Comparison of ENCODE assay signal across 16 cellular contexts in the genomic region with DNA sequence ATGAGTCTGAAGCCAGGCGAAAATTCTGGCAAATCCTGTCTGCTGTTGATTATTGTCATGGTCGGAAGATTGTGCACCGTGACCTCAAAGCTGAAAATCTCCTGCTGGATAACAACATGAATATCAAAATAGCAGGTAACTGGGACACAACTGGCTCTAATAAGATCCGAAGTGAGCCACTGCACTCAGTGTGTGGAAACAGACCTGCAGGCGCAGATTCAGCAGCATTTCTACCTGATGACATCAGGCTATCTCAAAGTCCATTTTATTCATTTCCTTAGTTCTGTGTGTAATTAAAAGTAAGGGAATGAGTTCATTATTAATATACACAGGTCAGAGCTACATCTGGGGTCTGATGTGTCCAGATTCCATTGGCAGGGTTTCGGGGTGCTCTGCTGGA.
DNase-seq lines count a peak whose midpoint lies in the region; ATAC-seq and TF ChIP-seq lines count a peak whose summit lies in the region.
"Had no signal": no experiment of that assay in that cellular context is flagged by ENCODE, and none has a peak within 500 bp of the region (broad histone marks: within the 10 kb centered on the region; RNA-seq: fewer than 3 reads in every experiment).

No MANE protein-coding gene starts in this region.

- peaks cover 34% of the 10 kb centered on the region for H3K79me2 ChIP-seq in GM23248 (ENCODE audit: insufficient read depth)

- no peak overlapping the region for H3K4me3 Mint-ChIP-seq in progenitor cell of endocrine pancreas (ENCODE audit: low read depth)
- H3K4me3 Mint-ChIP-seq: CD8-positive, alpha-beta memory T cell had no signal

- DNase-seq in GM23248 (peak; percentile 51), epithelial cell of proximal tubule (ENCODE audit: low read depth) (peak; percentile 64), right lobe of liver (peak in 1 of 3 donors; percentile 35), progenitor cell of endocrine pancreas (ENCODE audit: low spot score, unreplicated experiment) (no peak), GOT3 (lab: John Stamatoyannopoulos, UW) (no peak), dermis blood vessel endothelial cell (no peak)
- no peak for DNase-seq in activated naive CD4-positive, alpha-beta T cell treated with anti-CD3 and anti-CD28 coated beads, Interleukin-2, amount 50 U/mL, for 72 hours (ENCODE audit: low spot score in 2 of 2)
- DNase-seq in stimulated activated naive CD4-positive, alpha-beta T cell treated with Interleukin-2 at 50 U/mL for 16 hours (lab: John Stamatoyannopoulos, UW): no peak
- DNase-seq: CD8-positive, alpha-beta memory T cell; NCI-H1105; NCI-H2081 treated with DMSO at 0.1 percent for 48 hours; NCI-H446 treated with DMSO at 0.1 percent for 48 hours had no signal

- intact Hi-C loops in right lobe of liver (cut with DNase I): no loop called here

- WGBS in GM23248 (ENCODE audit: low coverage in 1 of 2, low lambda C conversion rate in 2 of 2, missing lambda C conversion rate in 2 of 2), 2 experiments: 56 to 58% methylated on average over 6 of the region's 6 CpGs
- WGBS in right lobe of liver (ENCODE audit: insufficient coverage, low coverage, low lambda C conversion rate, missing lambda C conversion rate): 40% methylated on average over 6 of the region's 6 CpGs

- peaks cover 24% of the 10 kb centered on the region for H3K4me1 ChIP-seq in GM23248 (ENCODE audit: insufficient read depth)
- no peaks in the 10 kb centered on the region for H3K4me1 ChIP-seq in right lobe of liver
- H3K4me1 ChIP-seq: A549; BLaER1 treated with 17β-estradiol and CSF1 and Interleukin-3, amounts not matched to agents 10 nM and 100 nM; SJSA1 had no signal

- H3K9ac ChIP-seq in GM23248: no peak overlapping the region
- H3K9ac ChIP-seq: BLaER1 treated with 17β-estradiol and CSF1 and Interleukin-3, amounts not matched to agents 10 nM and 100 nM had no signal

- H3K36me3 Mint-ChIP-seq in progenitor cell of endocrine pancreas (ENCODE audit: insufficient read depth): peaks cover 27% of the 10 kb centered on the region
- H3K36me3 Mint-ChIP-seq in activated naive CD4-positive, alpha-beta T cell treated with anti-CD3 and anti-CD28 coated beads, Interleukin-2, amount 50 U/mL, for 72 hours: no peaks in the 10 kb centered on the region

- no peaks in the 10 kb centered on the region for H3K9me3 Mint-ChIP-seq in progenitor cell of endocrine pancreas (ENCODE audit: low read depth)
- no peaks in the 10 kb centered on the region for H3K9me3 Mint-ChIP-seq in activated naive CD4-positive, alpha-beta T cell treated with anti-CD3 and anti-CD28 coated beads, Interleukin-2, amount 50 U/mL, for 72 hours
- H3K9me3 Mint-ChIP-seq: CD8-positive, alpha-beta memory T cell had no signal

- H3K4me3 ChIP-seq in GM23248: no peak overlapping the region
- no peak overlapping the region for H3K4me3 ChIP-seq in epithelial cell of proximal tubule (ENCODE audit: low read depth, low read length)
- H3K4me3 ChIP-seq in right lobe of liver: no peak overlapping the region
- H3K4me3 ChIP-seq: A549; BLaER1 treated with 17β-estradiol and CSF1 and Interleukin-3, amounts not matched to agents 10 nM and 100 nM; SJSA1 had no signal

- no peak for TF ChIP-seq POLR2A in right lobe of liver (IDR thresholded peaks at IDR 0.05)

- H3F3A ChIP-seq in GM23248 (ENCODE audit: insufficient read depth): peaks cover 18% of the 10 kb centered on the region

- H3K27me3 ChIP-seq in GM23248 (replicated peaks; ENCODE audit: insufficient read depth) (no peaks in the 10 kb centered on the region), right lobe of liver (no peaks in the 10 kb centered on the region)
- H3K27me3 ChIP-seq: BLaER1 treated with 17β-estradiol and CSF1 and Interleukin-3, amounts not matched to agents 10 nM and 100 nM; SJSA1 had no signal

- H3K27ac Mint-ChIP-seq in progenitor cell of endocrine pancreas: peak overlapping the region; percentile 70
- peak overlapping the region in 1 of 2 donors; percentile 30 for H3K27ac Mint-ChIP-seq in activated naive CD4-positive, alpha-beta T cell treated with anti-CD3 and anti-CD28 coated beads, Interleukin-2, amount 50 U/mL, for 72 hours
- H3K27ac Mint-ChIP-seq: CD8-positive, alpha-beta memory T cell had no signal

- TF ChIP-seq CTCF in epithelial cell of proximal tubule (conservative IDR thresholded peaks at IDR 0.05; ENCODE audit: low read depth, low read length) (no peak), right lobe of liver (IDR thresholded peaks at IDR 0.05) (no peak), progenitor cell of endocrine pancreas (IDR thresholded peaks at IDR 0.05; ENCODE audit: unreplicated experiment) (no peak)

- peaks cover 12% of the 10 kb centered on the region; the same call in 1 of the 2 replicates for H3K36me3 ChIP-seq in GM23248 (ENCODE audit: low read depth)
- H3K36me3 ChIP-seq in right lobe of liver: peaks cover 0 to 16% (median 7%) of the 10 kb centered on the region in 4 donors

- H3K4me1 Mint-ChIP-seq in progenitor cell of endocrine pancreas (ENCODE audit: low read depth): peaks cover 39% of the 10 kb centered on the region
- H3K4me1 Mint-ChIP-seq: CD8-positive, alpha-beta memory T cell had no signal

- H3K27ac ChIP-seq in GM23248 (peak overlapping the region; percentile 11; the same call in 1 of the 2 replicates), right lobe of liver (peak overlapping the region in 1 of 3 donors; percentile 35)
- H3K27ac ChIP-seq: A549; BLaER1 treated with 17β-estradiol and CSF1 and Interleukin-3, amounts not matched to agents 10 nM and 100 nM; SJSA1 had no signal

- ATAC-seq in right lobe of liver: peak; percentile 62 to 93 (median 76)
- ATAC-seq in activated naive CD4-positive, alpha-beta T cell treated with anti-CD3 and anti-CD28 coated beads, Interleukin-2, amount 50 U/mL, for 72 hours: no peak
- ATAC-seq: A549, Panc1 had no signal

- H4K20me1 ChIP-seq in GM23248 (ENCODE audit: insufficient read depth): no peaks in the 10 kb centered on the region
- H4K20me1 ChIP-seq: BLaER1 treated with 17β-estradiol and CSF1 and Interleukin-3, amounts not matched to agents 10 nM and 100 nM had no signal

- H3K4me2 ChIP-seq in GM23248 (ENCODE audit: unreplicated experiment): peak overlapping the region; percentile 0
- H3K4me2 ChIP-seq: A549; BLaER1 treated with 17β-estradiol and CSF1 and Interleukin-3, amounts not matched to agents 10 nM and 100 nM had no signal

- H3K9me2 ChIP-seq in GM23248 (ENCODE audit: insufficient read depth): no peaks in the 10 kb centered on the region

- in situ Hi-C loops in GM23248 (cut with MboI): no loop called here

- H2AFZ ChIP-seq in GM23248: no peak overlapping the region

- H3K9me3 ChIP-seq in GM23248 (ENCODE audit: low read depth) (no peaks in the 10 kb centered on the region), right lobe of liver (no peaks in the 10 kb centered on the region)
- H3K9me3 ChIP-seq: A549; BLaER1 treated with 17β-estradiol and CSF1 and Interleukin-3, amounts not matched to agents 10 nM and 100 nM; SJSA1 had no signal

- no peaks in the 10 kb centered on the region for H3K27me3 Mint-ChIP-seq in progenitor cell of endocrine pancreas
- H3K27me3 Mint-ChIP-seq: CD8-positive, alpha-beta memory T cell had no signal

Comparison
In these comparisons a context has a peak if more than half of its experiments do, and no peak if none do; other contexts are left out.
1. DNase-seq: peak in GM23248 (single experiment) and epithelial cell of proximal tubule (single experiment); none in progenitor cell of endocrine pancreas (single experiment), GOT3 (single experiment), dermis blood vessel endothelial cell (single experiment), activated naive CD4-positive, alpha-beta T cell treated with anti-CD3 and anti-CD28 coated beads, Interleukin-2, amount 50 U/mL, for 72 hours (0 of 2) and stimulated activated naive CD4-positive, alpha-beta T cell treated with Interleukin-2 at 50 U/mL for 16 hours (single experiment).
2. ATAC-seq: peak in right lobe of liver (4 of 4); none in activated naive CD4-positive, alpha-beta T cell treated with anti-CD3 and anti-CD28 coated beads, Interleukin-2, amount 50 U/mL, for 72 hours (0 of 2).